ENCODE assay signal across 8 cellular contexts in genomic region chr10:44974082-44974627, GRCh38. TPM values are rescaled to one million over a fixed set of nuclear protein-coding genes. Genes with fewer than 3 reads are reported as not detected.
DNase-seq lines count a peak whose midpoint lies in the region; ATAC-seq and TF ChIP-seq lines count a peak whose summit lies in the region.

No MANE protein-coding gene starts in this region.

- H3K36me3 Mint-ChIP-seq in CD14-positive monocyte (peaks cover 58 to 75% of the 10 kb centered on the region in 2 donors), natural killer cell (no peaks in the 10 kb centered on the region)

- H3K9me3 Mint-ChIP-seq in CD14-positive monocyte (peaks cover 0 to 3% (median 0%) of the 10 kb centered on the region in 7 donors), natural killer cell (no peaks in the 10 kb centered on the region)

- ATAC-seq in HG03354 (IDR thresholded peaks at IDR 0.05; ENCODE audit: poor library complexity, severe bottlenecking, unreplicated experiment) (peak; percentile 5), natural killer cell (no peak), GM18502 (IDR thresholded peaks at IDR 0.05; ENCODE audit: poor library complexity, unreplicated experiment) (no peak), GM21619 (IDR thresholded peaks at IDR 0.05; ENCODE audit: unreplicated experiment) (no peak)

- TF ChIP-seq CTCF in CD14-positive monocyte (IDR thresholded peaks at IDR 0.05) (no peak), natural killer cell (IDR thresholded peaks at IDR 0.05) (no peak)

- peak overlapping the region; percentile 64 to 72 for H3K4me3 Mint-ChIP-seq in CD14-positive monocyte
- peak overlapping the region; percentile 63 for H3K4me3 Mint-ChIP-seq in natural killer cell

- H3K4me1 Mint-ChIP-seq in CD14-positive monocyte (peaks cover 75% of the 10 kb centered on the region), natural killer cell (peaks cover 32 to 47% of the 10 kb centered on the region in 2 donors)

- intact Hi-C loops in CD14-positive monocyte (cut with micrococcal nuclease) = loop anchor here (1.0 to 2.0 kb wide), 2 partner anchors 40 to 41 kb away; no protein-coding TSS in a partner anchor
- intact Hi-C loops in natural killer cell (cut with micrococcal nuclease) = loop anchor here (2.0 kb wide), 1 partner anchor 15 kb away; the partner anchor contains the start of gene RASSF4

- peak overlapping the region; percentile 80 to 92 (median 91) for H3K27ac Mint-ChIP-seq in CD14-positive monocyte
- H3K27ac Mint-ChIP-seq in natural killer cell = peak overlapping the region in 1 of 2 donors; percentile 72

- DNase-seq in CD14-positive monocyte (ENCODE audit: low spot score) = no peak
- DNase-seq in natural killer cell = no peak
- DNase-seq in occipital lobe (lab: John Stamatoyannopoulos, UW) = no peak
- no peak for DNase-seq in OCI-M1 (lab: John Stamatoyannopoulos, UW)

- H3K27me3 Mint-ChIP-seq in CD14-positive monocyte (ENCODE audit: low read depth in 3 of 3) (no peaks in the 10 kb centered on the region), natural killer cell (ENCODE audit: low read depth in 2 of 2) (no peaks in the 10 kb centered on the region)

- H3K27ac ChIP-seq in cingulate gyrus (ENCODE audit: low read depth, low read length) = peak overlapping the region; percentile 85

RNA-seq across cellular contexts. Expression of gene DEPP1, which starts 4.5 kb away (rescaled TPM):
- not detected for polyA plus RNA-seq in CD14-positive monocyte
- total RNA-seq in natural killer cell (not detected), occipital lobe (3.1 TPM)

RNA-seq across cellular contexts. Expression of gene RASSF4, which starts 14.6 kb away (rescaled TPM):
- polyA plus RNA-seq in CD14-positive monocyte = 100 to 1,000 TPM; 117 to 120 TPM
- 100 to 1,000 TPM in 2 of 3 donors, 10 to 100 TPM in 1; 99.8 to 116 (median 104) TPM for total RNA-seq in natural killer cell
- 7.2 TPM for total RNA-seq in occipital lobe

RNA-seq across cellular contexts. Expression of gene ZNF22, which starts 26.6 kb away (rescaled TPM):
- polyA plus RNA-seq in CD14-positive monocyte = 10 to 100 TPM; 10.4 to 14.6 TPM
- total RNA-seq in natural killer cell (10 to 100 TPM; 24.2 to 31.8 (median 25.0) TPM), occipital lobe (48.8 TPM)

Comparison
In these comparisons a context has a peak if more than half of its experiments do, and no peak if none do; other contexts are left out.
1. RNA of gene RASSF4, which starts 14.6 kb away (total RNA-seq): 99.8 to 116 TPM in natural killer cell; 7.2 TPM in occipital lobe (single experiment); every median in the first group is over 10 times any median in the second.